In the genomic region with DNA sequence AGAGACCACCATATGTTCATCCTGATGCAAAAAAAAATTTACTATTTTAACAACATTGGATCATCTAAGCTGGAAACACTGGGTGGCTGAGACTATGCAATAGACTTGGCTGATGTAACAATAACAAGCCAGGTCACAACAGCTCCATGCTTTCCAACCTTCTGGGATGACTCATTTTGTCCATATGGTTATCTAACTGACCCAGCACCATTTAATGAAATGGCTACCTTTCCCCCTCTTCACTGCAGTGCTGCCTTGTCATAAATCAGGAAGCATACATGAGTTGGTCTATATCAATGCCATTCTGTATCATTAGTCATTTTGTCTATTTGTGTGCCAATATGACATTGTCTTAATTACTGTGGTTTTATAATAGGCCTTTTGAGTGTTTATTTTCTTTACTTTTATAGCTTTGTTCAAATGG, we compare ENCODE assay signal across 10 cellular contexts.
DNase-seq lines count a peak whose midpoint lies in the region; ATAC-seq, FAIRE-seq and TF ChIP-seq lines count a peak whose summit lies in the region.
"Had no signal": no experiment of that assay in that cellular context is flagged by ENCODE, and none has a peak within 500 bp of the region (broad histone marks: within the 10 kb centered on the region; RNA-seq: fewer than 3 reads in every experiment).

No MANE protein-coding gene starts in this region.

- TF ChIP-seq POLR2A in endothelial cell of umbilical vein (IDR thresholded peaks at IDR 0.05; ENCODE audit: low read depth, low read length) = peak; percentile 53

- H3K36me3 ChIP-seq in endothelial cell of umbilical vein (ENCODE audit: control insufficient read depth in 2 of 2, extremely low read depth in 1 of 2, insufficient read depth in 2 of 2, low read length in 2 of 2) = no peaks in the 10 kb centered on the region
- H3K36me3 ChIP-seq: vagina had no signal

- no peaks in the 10 kb centered on the region for H3K9me3 ChIP-seq in endothelial cell of umbilical vein (replicated peaks; ENCODE audit: control insufficient read depth, insufficient read depth, low read length)

- H3K4me1 ChIP-seq in endothelial cell of umbilical vein (ENCODE audit: control insufficient read depth, extremely low read depth, insufficient read depth, low read length) = peaks cover 14% of the 10 kb centered on the region
- H3K4me1 ChIP-seq: vagina had no signal

- H3K79me2 ChIP-seq in endothelial cell of umbilical vein (ENCODE audit: control insufficient read depth, insufficient read depth, low read length) = no peaks in the 10 kb centered on the region

- no peak for ATAC-seq in GM18520 (IDR thresholded peaks at IDR 0.05; ENCODE audit: unreplicated experiment)

- TF ChIP-seq CTCF in endothelial cell of umbilical vein (IDR thresholded peaks at IDR 0.05; ENCODE audit: extremely low read depth in 1 of 2, insufficient read depth in 1 of 2, low read depth in 1 of 2, low read length in 2 of 2) = no peak

- H3K27me3 ChIP-seq in endothelial cell of umbilical vein (ENCODE audit: control insufficient read depth in 2 of 2, insufficient read depth in 2 of 2, low read length in 2 of 2) = no peaks in the 10 kb centered on the region
- H3K27me3 ChIP-seq: vagina had no signal

- H3K9ac ChIP-seq in endothelial cell of umbilical vein (replicated peaks; ENCODE audit: extremely low read depth, insufficient read depth, low read length) = no peak overlapping the region
- H3K9ac ChIP-seq: KMS-11 had no signal

- CTCF ChIA-PET in endothelial cell of umbilical vein (lab: Charles Lee) = interaction anchor here (0.8 to 1.8 kb wide), 8 partner anchors 14 to 331 kb away, joined by 3 to 10 read pairs (median 4); no protein-coding TSS in a partner anchor

- FAIRE-seq in endothelial cell of umbilical vein (lab: Jason Lieb, UNC) = peak; percentile 91

- no peaks in the 10 kb centered on the region for H3K9me1 ChIP-seq in endothelial cell of umbilical vein (replicated peaks; ENCODE audit: control insufficient read depth, extremely low read depth, insufficient read depth, low read length)

- intact Hi-C loops in endothelial cell of umbilical vein (cut with micrococcal nuclease) = loop anchor here (1.0 to 5.0 kb wide), 5 partner anchors 13 to 311 kb away; no protein-coding TSS in a partner anchor

- dilution Hi-C loops in endothelial cell of umbilical vein (cut with MboI; ENCODE audit: extremely low pct_ligation_motif_present, low sequenced_read_pairs) = no loop called here

- H3K4me3 ChIP-seq in endothelial cell of umbilical vein (replicated peaks in 1 of 3; ENCODE audit: insufficient read depth in 1 of 3, low read depth in 1 of 3, low read length in 3 of 3) = no peak overlapping the region
- H3K4me3 ChIP-seq: vagina had no signal

- H2AFZ ChIP-seq in endothelial cell of umbilical vein (ENCODE audit: low read depth, low read length) = no peak overlapping the region

- no peaks in the 10 kb centered on the region for H4K20me1 ChIP-seq in endothelial cell of umbilical vein (replicated peaks; ENCODE audit: control insufficient read depth, extremely low read depth, insufficient read depth, low read length)

- no TSS peak for BruUV-seq in endothelial cell of umbilical vein (replicated peaks; lab: Mats Ljungman, UMichigan)

- peak overlapping the region; percentile 35 for H3K27ac ChIP-seq in endothelial cell of umbilical vein (ENCODE audit: insufficient read depth, low read depth, low read length)
- H3K27ac ChIP-seq: KMS-11, vagina had no signal

- peak; percentile 87 for DNase-seq in ELR (ENCODE audit: low read depth)
- peak; percentile 88 for DNase-seq in NCI-H69 (lab: John Stamatoyannopoulos, UW)
- peak; percentile 95 for DNase-seq in endothelial cell of umbilical vein (ENCODE audit: low read depth, low spot score)
- peak; percentile 73 for DNase-seq in pulmonary artery endothelial cell (ENCODE audit: low read depth, low spot score)
- no peak for DNase-seq in hippocampal formation (lab: John Stamatoyannopoulos, UW)
- no peak for DNase-seq in foreskin melanocyte
- DNase-seq: activated CD4-positive, alpha-beta T cell treated with anti-CD3 and anti-CD28 coated beads, Interleukin-2, amount 50 U/mL, for 1 hour had no signal

- peak overlapping the region; percentile 18 for H3K4me2 ChIP-seq in endothelial cell of umbilical vein (ENCODE audit: insufficient read depth, low read length)
- H3K4me2 ChIP-seq: KMS-11 had no signal

- POLR2A ChIA-PET in endothelial cell of umbilical vein (lab: Charles Lee) = no interaction called here

TF ChIP-seq in endothelial cell of umbilical vein, 7 proteins besides CTCF, POLR2A, EP300 and RAD21:
- TF ChIP-seq POLR2AphosphoS5 (IDR thresholded peaks at IDR 0.05; ENCODE audit: insufficient read depth, low read depth, low read length) (peak; percentile 83), FOS (IDR thresholded peaks at IDR 0.05; ENCODE audit: borderline replicate concordance, insufficient read depth, low read length) (peak; percentile 96), JUN (IDR thresholded peaks at IDR 0.05; ENCODE audit: borderline replicate concordance, insufficient read depth, insufficient read length, low read depth) (peak; percentile 93), EZH2 (IDR thresholded peaks at IDR 0.05; ENCODE audit: borderline replicate concordance, low read depth, low read length, severe bottlenecking) (no peak), GATA2 (IDR thresholded peaks at IDR 0.05; ENCODE audit: insufficient read depth, insufficient read length, low read depth, low read length) (peak; percentile 94), MYC (IDR thresholded peaks at IDR 0.05; ENCODE audit: low read depth, low read length) (peak; percentile 80)
- TF ChIP-seq, protein P1, sequence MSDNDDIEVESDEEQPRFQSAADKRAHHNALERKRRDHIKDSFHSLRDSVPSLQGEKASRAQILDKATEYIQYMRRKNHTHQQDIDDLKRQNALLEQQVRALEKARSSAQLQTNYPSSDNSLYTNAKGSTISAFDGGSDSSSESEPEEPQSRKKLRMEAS (IDR thresholded peaks at IDR 0.05; ENCODE audit: insufficient read depth, insufficient read length) = no peak

Comparison
In these comparisons a context has a peak if more than half of its experiments do, and no peak if none do; other contexts are left out.
1. DNase-seq: peak in ELR (single experiment), NCI-H69 (single experiment), endothelial cell of umbilical vein (single experiment) and pulmonary artery endothelial cell (single experiment); none in hippocampal formation (0 of 2) and foreskin melanocyte (single experiment).